In the genomic region with DNA sequence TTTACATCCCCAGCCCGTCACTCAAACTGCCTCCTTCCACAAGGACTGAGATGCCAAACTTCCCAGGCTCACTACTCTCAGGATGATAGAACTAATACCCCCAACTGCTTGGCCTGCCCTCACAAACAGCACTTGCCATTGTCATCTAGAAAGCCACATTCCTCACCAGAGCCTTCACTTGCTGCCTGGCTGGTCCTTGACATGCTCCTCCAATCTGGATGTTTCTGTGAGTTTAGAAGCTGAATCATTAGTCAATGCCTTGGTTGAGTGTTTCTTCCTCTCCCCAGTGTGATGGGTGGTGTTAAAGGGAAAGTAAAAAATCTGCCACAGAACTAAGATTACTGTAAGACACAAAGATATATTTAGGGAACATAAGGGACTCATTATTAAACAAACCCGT, we compare ENCODE assay signal across 1 cellular context.
TF ChIP-seq lines count a peak whose summit lies in the region.

No MANE protein-coding gene starts in this region.

TF ChIP-seq in IMR-90, 13 proteins besides CTCF, POLR2A, EP300 and RAD21:
- TF ChIP-seq NFE2L2 (IDR thresholded peaks at IDR 0.05; ENCODE audit: low read depth, low read length) = no peak
- TF ChIP-seq RFX5 (IDR thresholded peaks at IDR 0.05; ENCODE audit: low read depth, low read length) = no peak
- no peak for TF ChIP-seq SMC3 (IDR thresholded peaks at IDR 0.05; ENCODE audit: low read depth, low read length)
- TF ChIP-seq, protein P1, sequence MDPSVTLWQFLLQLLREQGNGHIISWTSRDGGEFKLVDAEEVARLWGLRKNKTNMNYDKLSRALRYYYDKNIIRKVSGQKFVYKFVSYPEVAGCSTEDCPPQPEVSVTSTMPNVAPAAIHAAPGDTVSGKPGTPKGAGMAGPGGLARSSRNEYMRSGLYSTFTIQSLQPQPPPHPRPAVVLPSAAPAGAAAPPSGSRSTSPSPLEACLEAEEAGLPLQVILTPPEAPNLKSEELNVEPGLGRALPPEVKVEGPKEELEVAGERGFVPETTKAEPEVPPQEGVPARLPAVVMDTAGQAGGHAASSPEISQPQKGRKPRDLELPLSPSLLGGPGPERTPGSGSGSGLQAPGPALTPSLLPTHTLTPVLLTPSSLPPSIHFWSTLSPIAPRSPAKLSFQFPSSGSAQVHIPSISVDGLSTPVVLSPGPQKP (IDR thresholded peaks at IDR 0.05; ENCODE audit: borderline replicate concordance, low read depth, low read length) = no peak
- no peak for TF ChIP-seq BHLHE40 (IDR thresholded peaks at IDR 0.05; ENCODE audit: low read depth, low read length)
- TF ChIP-seq MAFK (IDR thresholded peaks at IDR 0.05; ENCODE audit: low read depth, low read length) = no peak
- TF ChIP-seq, protein P2, sequence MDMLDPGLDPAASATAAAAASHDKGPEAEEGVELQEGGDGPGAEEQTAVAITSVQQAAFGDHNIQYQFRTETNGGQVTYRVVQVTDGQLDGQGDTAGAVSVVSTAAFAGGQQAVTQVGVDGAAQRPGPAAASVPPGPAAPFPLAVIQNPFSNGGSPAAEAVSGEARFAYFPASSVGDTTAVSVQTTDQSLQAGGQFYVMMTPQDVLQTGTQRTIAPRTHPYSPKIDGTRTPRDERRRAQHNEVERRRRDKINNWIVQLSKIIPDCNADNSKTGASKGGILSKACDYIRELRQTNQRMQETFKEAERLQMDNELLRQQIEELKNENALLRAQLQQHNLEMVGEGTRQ (IDR thresholded peaks at IDR 0.05; ENCODE audit: low read depth, low read length) = no peak
- TF ChIP-seq RCOR1 (IDR thresholded peaks at IDR 0.05; ENCODE audit: insufficient replicate concordance, low read length) = no peak
- TF ChIP-seq MXI1 (IDR thresholded peaks at IDR 0.05; ENCODE audit: borderline replicate concordance, low read depth, low read length) = no peak
- no peak for TF ChIP-seq CEBPB (IDR thresholded peaks at IDR 0.05; ENCODE audit: low read depth, low read length)
- no peak for TF ChIP-seq MAZ (IDR thresholded peaks at IDR 0.05; ENCODE audit: borderline replicate concordance, low read depth, low read length)
- no peak for TF ChIP-seq CHD1 (IDR thresholded peaks at IDR 0.05; ENCODE audit: low read depth, low read length)
- TF ChIP-seq FOS (IDR thresholded peaks at IDR 0.05; ENCODE audit: low read depth, low read length) = no peak
